Comparison of ENCODE assay signal across 9 cellular contexts in genomic region chr19:2282062-2282861, GRCh38. TPM values are rescaled to one million over a fixed set of nuclear protein-coding genes. Genes with fewer than 3 reads are reported as not detected.
DNase-seq lines count a peak whose midpoint lies in the region; ATAC-seq and TF ChIP-seq lines count a peak whose summit lies in the region.
"Had no signal": no experiment of that assay in that cellular context is flagged by ENCODE, and none has a peak within 500 bp of the region (broad histone marks: within the 10 kb centered on the region; RNA-seq: fewer than 3 reads in every experiment).

TSS of gene PEAK3 (minus strand) at chr19:2282175. CDS start at chr19:2280931, 1,244 bp downstream.

- CTCF ChIA-PET in activated CD4-positive, alpha-beta memory T cell treated with anti-CD3 and anti-CD28 coated beads for 36 hours (lab: Charles Lee): interaction anchor here (1.2 kb wide), 1 partner anchor 329 kb away, joined by 4 read pairs; no protein-coding TSS in a partner anchor

- H3K36me3 Mint-ChIP-seq in activated CD4-positive, alpha-beta T cell treated with anti-CD3 and anti-CD28 coated beads, Interleukin-2, amount 10 ng/mL, durations not matched to agents 24 days and 14 days (ENCODE audit: low read depth): no peaks in the 10 kb centered on the region
- no peaks in the 10 kb centered on the region for H3K36me3 Mint-ChIP-seq in activated CD4-positive, alpha-beta memory T cell treated with anti-CD3 and anti-CD28 coated beads for 36 hours

- peaks cover 2% of the 10 kb centered on the region for H3K27me3 Mint-ChIP-seq in activated CD4-positive, alpha-beta T cell treated with anti-CD3 and anti-CD28 coated beads, Interleukin-2, amount 10 ng/mL, durations not matched to agents 24 days and 14 days
- no peaks in the 10 kb centered on the region for H3K27me3 Mint-ChIP-seq in activated CD4-positive, alpha-beta memory T cell treated with anti-CD3 and anti-CD28 coated beads for 36 hours

- DNase-seq in activated CD4-positive, alpha-beta T cell treated with anti-CD3 and anti-CD28 coated beads, Interleukin-2, amount 10 ng/mL, durations not matched to agents 24 days and 14 days: peak; percentile 84
- no peak for DNase-seq in activated CD4-positive, alpha-beta T cell treated with anti-CD3 and anti-CD28 coated beads for 1 hour
- DNase-seq in activated CD4-positive, alpha-beta memory T cell treated with anti-CD3 and anti-CD28 coated beads for 36 hours: peak; percentile 61
- peak; percentile 96 for DNase-seq in cardiac septum (ENCODE audit: low spot score)
- no peak for DNase-seq in omental fat pad (ENCODE audit: low spot score)
- DNase-seq in MG63: no peak
- DNase-seq in NCI-H1694 (lab: John Stamatoyannopoulos, UW): no peak
- DNase-seq: DND-41 had no signal

- peak within 1 kb of the TSS; percentile 73 for H3K4me3 Mint-ChIP-seq in activated CD4-positive, alpha-beta T cell treated with anti-CD3 and anti-CD28 coated beads, Interleukin-2, amount 10 ng/mL, durations not matched to agents 24 days and 14 days
- H3K4me3 Mint-ChIP-seq in activated CD4-positive, alpha-beta memory T cell treated with anti-CD3 and anti-CD28 coated beads for 36 hours: peak within 1 kb of the TSS; percentile 32

- peaks cover 9% of the 10 kb centered on the region for H3K4me1 Mint-ChIP-seq in activated CD4-positive, alpha-beta T cell treated with anti-CD3 and anti-CD28 coated beads, Interleukin-2, amount 10 ng/mL, durations not matched to agents 24 days and 14 days
- H3K4me1 Mint-ChIP-seq in activated CD4-positive, alpha-beta memory T cell treated with anti-CD3 and anti-CD28 coated beads for 36 hours (ENCODE audit: low read depth): peaks cover 15% of the 10 kb centered on the region

- no peaks in the 10 kb centered on the region for H3K9me3 ChIP-seq in MG63

- H3K9me3 Mint-ChIP-seq in activated CD4-positive, alpha-beta T cell treated with anti-CD3 and anti-CD28 coated beads, Interleukin-2, amount 10 ng/mL, durations not matched to agents 24 days and 14 days: no peaks in the 10 kb centered on the region
- no peaks in the 10 kb centered on the region for H3K9me3 Mint-ChIP-seq in activated CD4-positive, alpha-beta memory T cell treated with anti-CD3 and anti-CD28 coated beads for 36 hours

- TF ChIP-seq CTCF in omental fat pad (IDR thresholded peaks at IDR 0.05): no peak

- H3K27me3 ChIP-seq in MG63: no peaks in the 10 kb centered on the region

- peak; percentile 35 for ATAC-seq in omental fat pad (ENCODE audit: low FRiP score)
- no peak for ATAC-seq in GM21526 (IDR thresholded peaks at IDR 0.05; ENCODE audit: low FRiP score, unreplicated experiment)

- intact Hi-C loops in activated CD4-positive, alpha-beta T cell treated with anti-CD3 and anti-CD28 coated beads, Interleukin-2, amount 10 ng/mL, durations not matched to agents 24 days and 14 days (cut with micrococcal nuclease): no loop called here
- intact Hi-C loops in activated CD4-positive, alpha-beta memory T cell treated with anti-CD3 and anti-CD28 coated beads for 36 hours (cut with micrococcal nuclease): no loop called here
- intact Hi-C loops in cardiac septum (cut with DNase I): no loop called here

- no peaks in the 10 kb centered on the region for H3K36me3 ChIP-seq in MG63

- POLR2A ChIA-PET in activated CD4-positive, alpha-beta memory T cell treated with anti-CD3 and anti-CD28 coated beads for 36 hours (lab: Charles Lee): no interaction called here

- H3K4me3 ChIP-seq in MG63: no peak within 1 kb of the TSS

- peak within 1 kb of the TSS; percentile 62 for H3K27ac Mint-ChIP-seq in activated CD4-positive, alpha-beta T cell treated with anti-CD3 and anti-CD28 coated beads, Interleukin-2, amount 10 ng/mL, durations not matched to agents 24 days and 14 days
- H3K27ac Mint-ChIP-seq in activated CD4-positive, alpha-beta memory T cell treated with anti-CD3 and anti-CD28 coated beads for 36 hours: no peak within 1 kb of the TSS

RNA-seq across cellular contexts. Expression of gene PEAK3, which starts in this region (rescaled TPM):
- total RNA-seq in activated CD4-positive, alpha-beta T cell treated with anti-CD3 and anti-CD28 coated beads, Interleukin-2, amount 10 ng/mL, durations not matched to agents 24 days and 14 days: 0.09 TPM in 1 of 2 replicates, not detected in the other
- total RNA-seq in activated CD4-positive, alpha-beta memory T cell treated with anti-CD3 and anti-CD28 coated beads for 36 hours: not detected
- total RNA-seq in cardiac septum (0.19 TPM), omental fat pad (1 to 10 TPM in 3 of 4 donors, under 1 TPM in 1; 0.09 to 9.1 (median 1.3) TPM)
- not detected in 2 replicates for total RNA-seq in MG63 (2014; rRNA removed; shearing (Covaris generic); ENCODE audit: low replicate concordance)

Comparison
In these comparisons a context has a peak if more than half of its experiments do, and no peak if none do; other contexts are left out.
1. Peak in DNase-seq in activated CD4-positive, alpha-beta T cell treated with anti-CD3 and anti-CD28 coated beads, Interleukin-2, amount 10 ng/mL, durations not matched to agents 24 days and 14 days; RNA of the gene not detected or under 1 TPM.
2. Peak in DNase-seq in activated CD4-positive, alpha-beta memory T cell treated with anti-CD3 and anti-CD28 coated beads for 36 hours; RNA of the gene not detected or under 1 TPM.
3. Peak in DNase-seq in cardiac septum; RNA of the gene not detected or under 1 TPM.